ENCODE assay signal across 25 cellular contexts in genomic region chr6:42899871-42900270, GRCh38. TPM values are rescaled to one million over a fixed set of nuclear protein-coding genes. Genes with fewer than 3 reads are reported as not detected.
DNase-seq lines count a peak whose midpoint lies in the region; ATAC-seq and TF ChIP-seq lines count a peak whose summit lies in the region.
"Had no signal": no experiment of that assay in that cellular context is flagged by ENCODE, and none has a peak within 500 bp of the region (broad histone marks: within the 10 kb centered on the region; RNA-seq: fewer than 3 reads in every experiment).

No MANE protein-coding gene starts in this region.

- 24% methylated on average over 8 of the region's 8 CpGs for WGBS in HUES64

- no peak overlapping the region for H3K4me2 ChIP-seq in MM.1S (ENCODE audit: low read depth, low read length)

- H3K27ac ChIP-seq in HUES64 (ENCODE audit: low read depth, low read length): peak overlapping the region; percentile 15; the same call in 1 of the 2 replicates
- H3K27ac ChIP-seq in MM.1S (ENCODE audit: low read length): no peak overlapping the region
- H3K27ac ChIP-seq: esophagus squamous epithelium, gastroesophageal sphincter, parathyroid adenoma, transverse colon had no signal

- DNase-seq in COR-L47 (lab: John Stamatoyannopoulos, UW) (peak; percentile 17), WTC11 (ENCODE audit: low spot score) (no peak), myocyte (ENCODE audit: low read depth) (peak; percentile 51), MM.1S (no peak), anterior cingulate cortex (lab: John Stamatoyannopoulos, UW) (no peak)
- DNase-seq: activated CD8-positive, alpha-beta T cell treated with anti-CD3 and anti-CD28 coated beads, Interleukin-2, amount 10 ng/mL, durations not matched to agents 7 days and 5 days; activated naive CD4-positive, alpha-beta T cell treated with anti-CD3 and anti-CD28 coated beads for 36 hours; activated T-cell treated with anti-CD3 and anti-CD28 coated beads, Interleukin-2, amount 50 U/mL, for 24 hours; central memory CD4-positive, alpha-beta T cell; effector CD4-positive, alpha-beta T cell; esophagus squamous epithelium; kidney; naive thymus-derived CD8-positive, alpha-beta T cell; NCI-H187; NCI-H524 treated with DMSO at 0.1 percent for 48 hours; stimulated activated CD4-positive, alpha-beta T cell treated with anti-CD3 and anti-CD28 coated beads, Interleukin-1b, Interleukin-23, amount 100 ng/mL, for 48 hours; stimulated activated naive CD4-positive, alpha-beta T cell; transverse colon had no signal

- H3K4me3 ChIP-seq in HUES64 (ENCODE audit: low read length) (no peak overlapping the region), MM.1S (ENCODE audit: low read length) (no peak overlapping the region)
- H3K4me3 ChIP-seq: esophagus squamous epithelium, gastroesophageal sphincter, transverse colon had no signal

- CTCF ChIA-PET in WTC11 (lab: Charles Lee): interaction anchor here (0.8 to 3.6 kb wide), 4 partner anchors 12 to 244 kb away, joined by 3 to 19 read pairs (median 3); partner anchors contain the start of genes KLC4 and MRPL2

- H3K4me3 Mint-ChIP-seq in WTC11: no peak overlapping the region
- H3K4me3 Mint-ChIP-seq: activated CD8-positive, alpha-beta T cell treated with anti-CD3 and anti-CD28 coated beads, Interleukin-2, amount 10 ng/mL, durations not matched to agents 7 days and 5 days; activated naive CD4-positive, alpha-beta T cell treated with anti-CD3 and anti-CD28 coated beads for 36 hours; activated T-cell treated with anti-CD3 and anti-CD28 coated beads, Interleukin-2, amount 50 U/mL, for 24 hours; naive thymus-derived CD8-positive, alpha-beta T cell had no signal

- H3K9me3 Mint-ChIP-seq in WTC11: no peaks in the 10 kb centered on the region
- H3K9me3 Mint-ChIP-seq: activated naive CD4-positive, alpha-beta T cell treated with anti-CD3 and anti-CD28 coated beads for 36 hours; activated T-cell treated with anti-CD3 and anti-CD28 coated beads, Interleukin-2, amount 50 U/mL, for 24 hours; naive thymus-derived CD8-positive, alpha-beta T cell had no signal

- peaks cover 32% of the 10 kb centered on the region for H3K4me1 Mint-ChIP-seq in WTC11

- POLR2A ChIA-PET in WTC11 (lab: Charles Lee): interaction anchor here (0.6 kb wide), 1 partner anchor 49 kb away, joined by 3 read pairs; no protein-coding TSS in a partner anchor

- H3K36me3 ChIP-seq in HUES64 (ENCODE audit: insufficient read depth, low read length) (no peaks in the 10 kb centered on the region), MM.1S (replicated peaks; ENCODE audit: insufficient read depth, low read length) (no peaks in the 10 kb centered on the region)
- H3K36me3 ChIP-seq: esophagus squamous epithelium, gastroesophageal sphincter, transverse colon had no signal

- H3K27me3 ChIP-seq in HUES64 (ENCODE audit: insufficient read depth, low read length) (no peaks in the 10 kb centered on the region), MM.1S (replicated peaks; ENCODE audit: insufficient read depth, low read length) (no peaks in the 10 kb centered on the region)
- H3K27me3 ChIP-seq: esophagus squamous epithelium, gastroesophageal sphincter, transverse colon had no signal

- H3K27ac Mint-ChIP-seq in WTC11: peak overlapping the region; percentile 69
- H3K27ac Mint-ChIP-seq: activated CD8-positive, alpha-beta T cell treated with anti-CD3 and anti-CD28 coated beads, Interleukin-2, amount 10 ng/mL, durations not matched to agents 7 days and 5 days; activated naive CD4-positive, alpha-beta T cell treated with anti-CD3 and anti-CD28 coated beads for 36 hours; activated T-cell treated with anti-CD3 and anti-CD28 coated beads, Interleukin-2, amount 50 U/mL, for 24 hours; naive thymus-derived CD8-positive, alpha-beta T cell had no signal

- no peaks in the 10 kb centered on the region for H3K79me2 ChIP-seq in MM.1S (ENCODE audit: low read length)
- H3K79me2 ChIP-seq: parathyroid adenoma had no signal

- no peaks in the 10 kb centered on the region for H3K36me3 Mint-ChIP-seq in WTC11
- H3K36me3 Mint-ChIP-seq: naive thymus-derived CD8-positive, alpha-beta T cell had no signal

- H3K9ac ChIP-seq in HUES64 (ENCODE audit: low read depth, low read length): no peak overlapping the region
- no peak overlapping the region for H3K9ac ChIP-seq in MM.1S (ENCODE audit: low read length)
- H3K9ac ChIP-seq: parathyroid adenoma had no signal

- ATAC-seq in WTC11 (no peak), HG03439 (IDR thresholded peaks at IDR 0.05; ENCODE audit: unreplicated experiment) (no peak)
- ATAC-seq: activated CD4-positive, CD25-positive, alpha-beta regulatory T cell treated with anti-CD3 and anti-CD28 coated beads, Interleukin-2, amount 50 U/mL, for 24 hours; activated CD8-positive, alpha-beta T cell treated with anti-CD3 and anti-CD28 coated beads, Interleukin-2, amount 10 ng/mL, durations not matched to agents 7 days and 5 days; gastroesophageal sphincter; HCT116; HepG2; naive thymus-derived CD8-positive, alpha-beta T cell had no signal

- no peaks in the 10 kb centered on the region for H3K9me3 ChIP-seq in HUES64 (ENCODE audit: insufficient read depth, low read depth, low read length)
- H3K9me3 ChIP-seq in MM.1S (replicated peaks; ENCODE audit: insufficient read depth, low read length): no peaks in the 10 kb centered on the region
- H3K9me3 ChIP-seq: esophagus squamous epithelium, gastroesophageal sphincter, transverse colon had no signal

- no peaks in the 10 kb centered on the region for H3F3A ChIP-seq in MM.1S (ENCODE audit: insufficient read depth, low read length)

- no peaks in the 10 kb centered on the region for H4K20me1 ChIP-seq in MM.1S (ENCODE audit: insufficient read depth, low read length)

- TF ChIP-seq CTCF in WTC11 (IDR thresholded peaks at IDR 0.05) (no peak), MM.1S (IDR thresholded peaks at IDR 0.05; ENCODE audit: low read length) (no peak)

- H3K9me2 ChIP-seq in MM.1S (replicated peaks; ENCODE audit: insufficient read depth, low read length): no peaks in the 10 kb centered on the region

- peaks cover 11% of the 10 kb centered on the region; the same call in 1 of the 2 replicates for H3K4me1 ChIP-seq in HUES64 (ENCODE audit: insufficient read depth, low read length)
- H3K4me1 ChIP-seq in MM.1S (ENCODE audit: low read length): no peaks in the 10 kb centered on the region

- no peaks in the 10 kb centered on the region for H3K27me3 Mint-ChIP-seq in WTC11 (ENCODE audit: low read depth)
- H3K27me3 Mint-ChIP-seq: activated T-cell treated with anti-CD3 and anti-CD28 coated beads, Interleukin-2, amount 50 U/mL, for 24 hours; naive thymus-derived CD8-positive, alpha-beta T cell had no signal

- no peak overlapping the region for H2AFZ ChIP-seq in MM.1S (ENCODE audit: low read length)

TF ChIP-seq in WTC11, 78 proteins besides CTCF, POLR2A, EP300 and RAD21:
- no peak for TF ChIP-seq SMAD4 (CRISPR knock-in tag; IDR thresholded peaks at IDR 0.05)
- 0 out of 2 replicates have a peak, but pooled peaks have one; percentile 17 for TF ChIP-seq TEAD1 (CRISPR knock-in tag; IDR thresholded peaks at IDR 0.05)
- peak; percentile 93 for TF ChIP-seq ZNF423 (CRISPR knock-in tag; IDR thresholded peaks at IDR 0.05)

RNA-seq across cellular contexts. Expression of gene PTCRA, which starts 16.0 kb away (rescaled TPM):
- polyA plus RNA-seq in HUES64 (2013, experiment 1 of 2): not detected
- polyA plus RNA-seq in HUES64 (2013, experiment 2 of 2): not detected
- total RNA-seq in WTC11 (2021) (not detected in 3 replicates), myocyte (not detected in 2 replicates)
- not detected for polyA plus RNA-seq in myocyte (2012)
- total RNA-seq: activated CD8-positive, alpha-beta T cell treated with anti-CD3 and anti-CD28 coated beads, Interleukin-2, amount 10 ng/mL, durations not matched to agents 7 days and 5 days; activated naive CD4-positive, alpha-beta T cell treated with anti-CD3 and anti-CD28 coated beads for 36 hours; esophagus squamous epithelium; gastroesophageal sphincter; HepG2; kidney; naive thymus-derived CD8-positive, alpha-beta T cell; transverse colon had no signal
- polyA plus RNA-seq: HepG2; naive thymus-derived CD8-positive, alpha-beta T cell had no signal

RNA-seq across cellular contexts. Expression of gene RPL7L1, which starts 20.5 kb away (rescaled TPM):
- 83.3 TPM for polyA plus RNA-seq in HUES64 (2013, experiment 1 of 2)
- 84.5 TPM for polyA plus RNA-seq in HUES64 (2013, experiment 2 of 2)
- total RNA-seq in WTC11 (2021): 91.4 to 107 TPM (median 93.0 TPM) in 3 replicates
- total RNA-seq in myocyte: 110 and 113 TPM in 2 replicates
- polyA plus RNA-seq in myocyte (2012): 72.7 TPM

RNA-seq across cellular contexts. Expression of gene CNPY3, which starts 29.4 kb away (rescaled TPM):
- polyA plus RNA-seq in HUES64 (2013, experiment 1 of 2): 52.7 TPM
- 58.8 TPM for polyA plus RNA-seq in HUES64 (2013, experiment 2 of 2)
- 67.0 to 88.7 TPM (median 86.5 TPM) in 3 replicates for total RNA-seq in WTC11 (2021)
- 27.5 and 33.2 TPM in 2 replicates for total RNA-seq in myocyte
- polyA plus RNA-seq in myocyte (2012): 40.0 TPM

Comparison
In these comparisons a context has a peak if more than half of its experiments do, and no peak if none do; other contexts are left out.
1. DNase-seq: peak in COR-L47 (single experiment) and myocyte (single experiment); none in WTC11 (single experiment), MM.1S (single experiment) and anterior cingulate cortex (0 of 58).